ENCODE assay signal across 8 cellular contexts in the genomic region with DNA sequence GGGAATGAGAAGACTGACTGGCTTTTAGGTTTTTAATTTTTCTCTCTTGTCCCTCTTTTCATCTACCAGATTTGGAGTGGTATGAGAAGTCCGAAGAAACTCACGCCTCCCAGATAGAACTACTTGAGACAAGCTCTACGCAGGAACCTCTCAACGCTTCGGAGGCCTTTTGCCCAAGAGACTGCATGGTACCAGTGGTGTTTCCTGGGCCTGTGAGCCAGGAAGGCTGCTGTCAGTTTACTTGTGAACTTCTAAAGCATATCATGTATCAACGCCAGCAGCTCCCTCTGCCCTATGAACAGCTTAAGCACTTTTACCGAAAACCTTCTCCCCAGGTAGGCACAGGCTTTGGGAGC. TPM values are rescaled to one million over a fixed set of nuclear protein-coding genes. Genes with fewer than 3 reads are reported as not detected.
DNase-seq lines count a peak whose midpoint lies in the region; ATAC-seq and TF ChIP-seq lines count a peak whose summit lies in the region.

No MANE protein-coding gene starts in this region.

- dilution Hi-C loops in IMR-90 (cut with HindIII; ENCODE audit: low sequenced_read_pairs, unreplicated experiment) = no loop called here

- BruUV-seq in IMR-90 (replicated peaks; lab: Mats Ljungman, UMichigan) = TSS peak; percentile 63

- peak overlapping the region; percentile 95 for H3K9ac ChIP-seq in IMR-90 (ENCODE audit: low read depth, low read length)

- peaks cover 27 to 43% of the 10 kb centered on the region in 2 experiments for H3K79me1 ChIP-seq in IMR-90 (ENCODE audit: low read depth in 1 of 2, low read length in 2 of 2)

- peak overlapping the region; percentile 100 for H3K4me2 ChIP-seq in IMR-90 (ENCODE audit: low read depth, low read length)

- 0 out of 3 replicates have a peak overlapping the region, but pooled peaks have one; percentile 7 for H2BK15ac ChIP-seq in IMR-90 (ENCODE audit: low read depth, low read length)

- peak overlapping the region; percentile 77 for H4K91ac ChIP-seq in IMR-90 (ENCODE audit: insufficient read depth, low read depth, low read length)

- DNase-seq in IMR-90 = peak; percentile 11
- DNase-seq in astrocyte of the cerebellum (ENCODE audit: low read depth) = no peak
- DNase-seq in left colon = no peak
- DNase-seq in tibial artery = no peak
- no peak for DNase-seq in HUDEP-2 (lab: John Stamatoyannopoulos, UW; ENCODE audit: unreplicated experiment in 76 of 76)
- no peak for DNase-seq in GM20000 (ENCODE audit: low spot score)

- peak overlapping the region; percentile 73 for H3K4me3 ChIP-seq in GM12875 (ENCODE audit: low read depth, low read length)
- H3K4me3 ChIP-seq in IMR-90 (ENCODE audit: insufficient read depth, low read depth, low read length) = peak overlapping the region; percentile 79
- peak overlapping the region; percentile 79 for H3K4me3 ChIP-seq in astrocyte of the cerebellum (ENCODE audit: low read depth, low read length)
- H3K4me3 ChIP-seq in tibial artery = peak overlapping the region; percentile 78 to 80

- peak overlapping the region; percentile 71 for H2AK9ac ChIP-seq in IMR-90 (replicated peaks; ENCODE audit: low read depth, low read length, poor library complexity)

- peak overlapping the region; percentile 61 for H3K23ac ChIP-seq in IMR-90 (ENCODE audit: low read depth, low read length)

- H3K27ac ChIP-seq in IMR-90 (ENCODE audit: insufficient read depth, low read length) = peak overlapping the region; percentile 84
- H3K27ac ChIP-seq in tibial artery = peak overlapping the region; percentile 86

- H4K8ac ChIP-seq in IMR-90 (ENCODE audit: low read depth in 2 of 2, low read length in 2 of 2) = peak overlapping the region; percentile 86 to 100

- peak overlapping the region; percentile 77 for H3K14ac ChIP-seq in IMR-90 (replicated peaks; ENCODE audit: low read depth, low read length)

- H3K4me1 ChIP-seq in IMR-90 (ENCODE audit: control insufficient read depth, insufficient read depth, low read length) (peaks cover 7% of the 10 kb centered on the region), tibial artery (peaks cover 0 to 40% (median 30%) of the 10 kb centered on the region in 4 donors)

- peaks cover 20% of the 10 kb centered on the region for H3K36me3 ChIP-seq in IMR-90 (ENCODE audit: control insufficient read depth, insufficient read depth, low read length)
- H3K36me3 ChIP-seq in tibial artery = peaks cover 13 to 35% (median 34%) of the 10 kb centered on the region in 3 donors

- POLR2A ChIA-PET in IMR-90 (lab: Charles Lee; ENCODE audit: unreplicated experiment) = no interaction called here

- H3K56ac ChIP-seq in IMR-90 (ENCODE audit: extremely low read depth, insufficient read depth, low read length) = peak overlapping the region; percentile 61

- ATAC-seq in IMR-90 (ENCODE audit: low read depth) = peak; percentile 10; the same call in 1 of the 2 replicates
- ATAC-seq in left colon = peak; percentile 19
- ATAC-seq in HG03469 (IDR thresholded peaks at IDR 0.05; ENCODE audit: unreplicated experiment) = no peak

- TF ChIP-seq CTCF in GM12875 (IDR thresholded peaks at IDR 0.05; ENCODE audit: borderline replicate concordance, insufficient read depth, low read depth, low read length) (no peak), IMR-90 (conservative IDR thresholded peaks at IDR 0.05; ENCODE audit: low read depth, low read length) (no peak), astrocyte of the cerebellum (IDR thresholded peaks at IDR 0.05; ENCODE audit: low read depth, low read length, missing control alignments) (no peak), tibial artery (IDR thresholded peaks at IDR 0.05) (no peak), GM20000 (IDR thresholded peaks at IDR 0.05; ENCODE audit: extremely low read depth, missing control alignments) (no peak)

- H3K18ac ChIP-seq in IMR-90 (ENCODE audit: low read depth, low read length) = peak overlapping the region; percentile 38; the same call in 1 of the 2 replicates

- peak overlapping the region; percentile 52 for H4K5ac ChIP-seq in IMR-90 (ENCODE audit: low read depth, low read length)

- CTCF ChIA-PET in IMR-90 (lab: Yijun Ruan, JAX) = no interaction called here

- H3K9me3 ChIP-seq in IMR-90 (ENCODE audit: control insufficient read depth, insufficient read depth, low read length) = no peaks in the 10 kb centered on the region
- no peaks in the 10 kb centered on the region for H3K9me3 ChIP-seq in tibial artery

- TF ChIP-seq RAD21 in IMR-90 (IDR thresholded peaks at IDR 0.05; ENCODE audit: low read length) = no peak

- H2AK5ac ChIP-seq in IMR-90 (ENCODE audit: low read depth, low read length) = peak overlapping the region; percentile 41

- H3K9me1 ChIP-seq in IMR-90 (ENCODE audit: insufficient read depth, low read length) = peaks cover 12% of the 10 kb centered on the region

- no peak for TF ChIP-seq POLR2A in IMR-90 (IDR thresholded peaks at IDR 0.05; ENCODE audit: low read depth, low read length)

- no peak overlapping the region for H2BK120ac ChIP-seq in IMR-90 (ENCODE audit: low read depth, low read length)

- H2BK20ac ChIP-seq in IMR-90 (ENCODE audit: low read depth, low read length) = no peak overlapping the region

- in situ Hi-C loops in IMR-90 (cut with MboI; ENCODE audit: low sequenced_read_pairs) = no loop called here
- in situ Hi-C loops in astrocyte of the cerebellum (cut with HindIII; ENCODE audit: low sequenced_read_pairs) = no loop called here

- H3K27me3 ChIP-seq in IMR-90 (ENCODE audit: control insufficient read depth, insufficient read depth, low read length) (no peaks in the 10 kb centered on the region), tibial artery (no peaks in the 10 kb centered on the region)

- H2AFZ ChIP-seq in IMR-90 (replicated peaks; ENCODE audit: low read length, poor library complexity) = peak overlapping the region; percentile 96

- intact Hi-C loops in IMR-90 (cut with micrococcal nuclease) = no loop called here
- intact Hi-C loops in left colon (cut with DNase I, micrococcal nuclease) = no loop called here
- intact Hi-C loops in tibial artery (cut with DNase I; ENCODE audit: low total_unique reads) = no loop called here

- no CpG with 5 or more reads among the region's 7 CpGs for WGBS in IMR-90 (ENCODE audit: extremely low coverage in 2 of 2, insufficient read length in 1 of 2), 2 experiments

- H2BK5ac ChIP-seq in IMR-90 (ENCODE audit: low read depth, low read length, poor library complexity, severe bottlenecking) = peak overlapping the region; percentile 29

- H4K20me1 ChIP-seq in IMR-90 (ENCODE audit: insufficient read depth, low read length) = peaks cover 17% of the 10 kb centered on the region

- H3K4ac ChIP-seq in IMR-90 (ENCODE audit: low read depth, low read length) = peak overlapping the region; percentile 65

TF ChIP-seq in IMR-90, 13 proteins besides CTCF, POLR2A, EP300 and RAD21:
- TF ChIP-seq NFE2L2 (IDR thresholded peaks at IDR 0.05; ENCODE audit: low read depth, low read length) (no peak), MAZ (IDR thresholded peaks at IDR 0.05; ENCODE audit: borderline replicate concordance, low read depth, low read length) (no peak), BHLHE40 (IDR thresholded peaks at IDR 0.05; ENCODE audit: low read depth, low read length) (no peak), CEBPB (IDR thresholded peaks at IDR 0.05; ENCODE audit: low read depth, low read length) (no peak), CHD1 (IDR thresholded peaks at IDR 0.05; ENCODE audit: low read depth, low read length) (no peak), MAFK (IDR thresholded peaks at IDR 0.05; ENCODE audit: low read depth, low read length) (no peak)

RNA-seq across cellular contexts. Expression of a gene that starts 0.7 kb away (rescaled TPM):
- total RNA-seq in IMR-90 (2012; rRNA removed) = 28.1 and 31.1 TPM in 2 replicates
- 40.4 and 50.2 TPM in 2 replicates for polyA plus RNA-seq in IMR-90 (2012; rRNA removed)
- 20.9 and 32.3 TPM in 2 replicates for polyA plus RNA-seq in IMR-90 (2012; cell fraction: cytosol; rRNA removed)
- polyA plus RNA-seq in IMR-90 (2012; cell fraction: nucleus; rRNA removed; ENCODE audit: low replicate concordance) = 22.5 and 23.5 TPM in 2 replicates
- total RNA-seq in left colon = 10 to 100 TPM; 37.0 to 49.8 TPM

RNA-seq across cellular contexts. Expression of a gene that starts 7.2 kb away (rescaled TPM):
- total RNA-seq in IMR-90 (2012; rRNA removed) = 34.2 and 38.4 TPM in 2 replicates
- polyA plus RNA-seq in IMR-90 (2012; rRNA removed) = 79.7 and 86.6 TPM in 2 replicates
- 30.1 and 40.2 TPM in 2 replicates for polyA plus RNA-seq in IMR-90 (2012; cell fraction: cytosol; rRNA removed)
- polyA plus RNA-seq in IMR-90 (2012; cell fraction: nucleus; rRNA removed; ENCODE audit: low replicate concordance) = 470 and 640 TPM in 2 replicates
- total RNA-seq in left colon = 10 to 100 TPM; 63.7 to 95.8 TPM

RNA-seq across cellular contexts. Expression of a gene that starts 8.5 kb away (rescaled TPM):
- total RNA-seq in IMR-90 (2012; rRNA removed) (under 0.01 and 0.18 TPM in 2 replicates), left colon (under 1 TPM in 1 of 2 donors, not detected in 1; 0.11 TPM)
- 0.21 and 0.24 TPM in 2 replicates for polyA plus RNA-seq in IMR-90 (2012; rRNA removed)
- 0.34 and 0.38 TPM in 2 replicates for polyA plus RNA-seq in IMR-90 (2012; cell fraction: cytosol; rRNA removed)
- polyA plus RNA-seq in IMR-90 (2012; cell fraction: nucleus; rRNA removed; ENCODE audit: low replicate concordance) = 0.14 and 0.24 TPM in 2 replicates

RNA-seq across cellular contexts. Expression of a gene that starts 51.3 kb away (rescaled TPM):
- 43.0 and 47.0 TPM in 2 replicates for total RNA-seq in IMR-90 (2012; rRNA removed)
- 56.6 and 56.8 TPM in 2 replicates for polyA plus RNA-seq in IMR-90 (2012; rRNA removed)
- 53.5 and 60.4 TPM in 2 replicates for polyA plus RNA-seq in IMR-90 (2012; cell fraction: cytosol; rRNA removed)
- polyA plus RNA-seq in IMR-90 (2012; cell fraction: nucleus; rRNA removed; ENCODE audit: low replicate concordance) = 24.4 and 30.5 TPM in 2 replicates
- total RNA-seq in left colon = 10 to 100 TPM; 56.9 to 69.4 TPM
